ENCODE assay signal across 24 cellular contexts in the genomic region with DNA sequence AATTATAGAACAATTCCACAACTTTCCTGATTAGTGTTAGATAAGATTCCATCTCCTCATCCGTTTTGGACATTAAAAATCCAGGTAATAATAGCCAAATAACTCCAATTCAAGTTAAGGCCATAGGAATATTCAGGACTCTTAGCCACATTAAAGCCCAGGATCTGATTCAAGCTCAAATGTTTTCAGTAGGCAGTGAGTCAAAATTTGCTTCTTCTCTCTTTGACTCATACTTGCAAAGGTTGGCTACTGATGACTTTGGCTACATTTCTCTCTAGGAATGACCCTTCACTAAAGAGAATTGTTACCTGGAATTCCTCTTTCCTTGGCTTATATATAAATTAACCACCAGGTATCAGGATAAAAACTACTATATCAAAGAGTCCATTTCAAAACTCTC.
"Had no signal": no experiment of that assay in that cellular context is flagged by ENCODE, and none has a peak within 500 bp of the region (broad histone marks: within the 10 kb centered on the region; RNA-seq: fewer than 3 reads in every experiment).

No MANE protein-coding gene starts in this region.

- ATAC-seq: HepG2 had no signal

- H3K9me3 ChIP-seq: SJSA1 had no signal

- DNase-seq: IMR-90, Karpas-422, KG1, MM.1S, NCI-H1092 treated with DMSO at 0.1 percent for 48 hours, NCI-H1436, NCI-H187, NCI-H2029, NCI-H2081 treated with DMSO at 0.1 percent for 48 hours, NCI-H2171, NCI-H226, NCI-H446, NCI-H510A, NCI-H524 treated with DMSO at 0.1 percent for 48 hours, NCI-H69, NCI-H774, OCI-M1, Right ventricle myocardium superior, RPMI8226, SIG-M5 had no signal

- H3K4me3 ChIP-seq: SJSA1, SK-N-MC had no signal

- H3K4me1 ChIP-seq: SJSA1 had no signal

- H3K36me3 ChIP-seq: SJSA1 had no signal

- H3K27me3 ChIP-seq: SJSA1 had no signal

- FAIRE-seq: HepG2, RCC 7860 had no signal

- H3K27ac ChIP-seq: SJSA1, SK-N-MC had no signal
